ENCODE assay signal across 1 cellular context in genomic region chr9:18980124-18980660, GRCh38.
TF ChIP-seq lines count a peak whose summit lies in the region.

No MANE protein-coding gene starts in this region.

TF ChIP-seq in SK-N-SH treated with all-trans-retinoic acid at 6 μM for 48 hours, 23 proteins besides CTCF, POLR2A, EP300 and RAD21 (continued from another document):
- TF ChIP-seq ISL1 (CRISPR knock-in tag; IDR thresholded peaks at IDR 0.05) (no peak), RARB (CRISPR knock-in tag; IDR thresholded peaks at IDR 0.05) (no peak), ZC3H10 (CRISPR knock-in tag; IDR thresholded peaks at IDR 0.05) (no peak), ARNTL (CRISPR knock-in tag; IDR thresholded peaks at IDR 0.05; ENCODE audit: borderline replicate concordance, low read depth) (no peak), ZNF8 (CRISPR knock-in tag; IDR thresholded peaks at IDR 0.05) (no peak), PATZ1 (CRISPR knock-in tag; IDR thresholded peaks at IDR 0.05; ENCODE audit: borderline replicate concordance) (no peak)
